In the genomic region with DNA sequence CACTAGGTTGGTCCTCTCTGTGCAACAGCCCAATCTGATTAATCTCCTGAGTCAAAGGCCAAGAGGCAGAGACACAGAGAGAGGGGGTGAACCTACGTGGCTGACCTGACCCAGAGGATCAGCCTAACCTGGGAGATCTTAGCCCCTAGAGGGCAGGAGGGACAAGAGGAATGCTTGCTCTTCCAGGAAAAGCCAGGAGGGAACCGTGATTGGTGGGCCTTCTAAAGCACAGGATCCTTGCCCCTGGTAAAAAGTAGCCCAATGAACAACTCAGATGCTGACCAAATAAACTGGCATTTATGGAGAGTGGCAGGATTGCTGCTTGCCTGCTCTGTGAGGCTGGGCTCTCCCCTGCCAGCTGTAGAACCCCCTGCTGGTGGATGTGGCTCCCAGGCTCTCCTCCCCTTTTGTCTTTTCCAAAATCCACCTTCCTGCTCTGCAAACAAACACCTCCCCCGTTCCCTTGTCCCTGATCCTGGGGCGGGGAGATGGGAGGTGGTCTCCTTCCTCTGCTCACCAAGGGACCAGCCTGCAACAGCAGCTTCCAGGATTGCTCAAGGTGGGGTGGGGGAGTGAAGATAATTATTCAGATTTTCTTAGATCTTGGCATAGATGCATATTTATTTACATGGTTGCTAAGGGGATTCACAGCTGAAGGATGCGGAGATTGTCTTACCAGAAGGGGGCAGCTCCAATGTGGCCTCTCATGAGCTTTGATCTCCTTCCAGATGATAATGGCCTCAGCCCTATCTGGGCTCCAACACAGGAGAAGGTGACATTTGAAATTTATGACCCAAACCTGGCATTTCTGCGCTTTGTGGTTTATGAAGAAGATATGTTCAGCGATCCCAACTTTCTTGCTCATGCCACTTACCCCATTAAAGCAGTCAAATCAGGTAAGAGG, we compare ENCODE assay signal across 1 cellular context.
TF ChIP-seq lines count a peak whose summit lies in the region.

No MANE protein-coding gene starts in this region.

TF ChIP-seq in GM23338, 12 proteins besides CTCF, POLR2A, EP300 and RAD21 (continued from another document):
- TF ChIP-seq, protein P1, sequence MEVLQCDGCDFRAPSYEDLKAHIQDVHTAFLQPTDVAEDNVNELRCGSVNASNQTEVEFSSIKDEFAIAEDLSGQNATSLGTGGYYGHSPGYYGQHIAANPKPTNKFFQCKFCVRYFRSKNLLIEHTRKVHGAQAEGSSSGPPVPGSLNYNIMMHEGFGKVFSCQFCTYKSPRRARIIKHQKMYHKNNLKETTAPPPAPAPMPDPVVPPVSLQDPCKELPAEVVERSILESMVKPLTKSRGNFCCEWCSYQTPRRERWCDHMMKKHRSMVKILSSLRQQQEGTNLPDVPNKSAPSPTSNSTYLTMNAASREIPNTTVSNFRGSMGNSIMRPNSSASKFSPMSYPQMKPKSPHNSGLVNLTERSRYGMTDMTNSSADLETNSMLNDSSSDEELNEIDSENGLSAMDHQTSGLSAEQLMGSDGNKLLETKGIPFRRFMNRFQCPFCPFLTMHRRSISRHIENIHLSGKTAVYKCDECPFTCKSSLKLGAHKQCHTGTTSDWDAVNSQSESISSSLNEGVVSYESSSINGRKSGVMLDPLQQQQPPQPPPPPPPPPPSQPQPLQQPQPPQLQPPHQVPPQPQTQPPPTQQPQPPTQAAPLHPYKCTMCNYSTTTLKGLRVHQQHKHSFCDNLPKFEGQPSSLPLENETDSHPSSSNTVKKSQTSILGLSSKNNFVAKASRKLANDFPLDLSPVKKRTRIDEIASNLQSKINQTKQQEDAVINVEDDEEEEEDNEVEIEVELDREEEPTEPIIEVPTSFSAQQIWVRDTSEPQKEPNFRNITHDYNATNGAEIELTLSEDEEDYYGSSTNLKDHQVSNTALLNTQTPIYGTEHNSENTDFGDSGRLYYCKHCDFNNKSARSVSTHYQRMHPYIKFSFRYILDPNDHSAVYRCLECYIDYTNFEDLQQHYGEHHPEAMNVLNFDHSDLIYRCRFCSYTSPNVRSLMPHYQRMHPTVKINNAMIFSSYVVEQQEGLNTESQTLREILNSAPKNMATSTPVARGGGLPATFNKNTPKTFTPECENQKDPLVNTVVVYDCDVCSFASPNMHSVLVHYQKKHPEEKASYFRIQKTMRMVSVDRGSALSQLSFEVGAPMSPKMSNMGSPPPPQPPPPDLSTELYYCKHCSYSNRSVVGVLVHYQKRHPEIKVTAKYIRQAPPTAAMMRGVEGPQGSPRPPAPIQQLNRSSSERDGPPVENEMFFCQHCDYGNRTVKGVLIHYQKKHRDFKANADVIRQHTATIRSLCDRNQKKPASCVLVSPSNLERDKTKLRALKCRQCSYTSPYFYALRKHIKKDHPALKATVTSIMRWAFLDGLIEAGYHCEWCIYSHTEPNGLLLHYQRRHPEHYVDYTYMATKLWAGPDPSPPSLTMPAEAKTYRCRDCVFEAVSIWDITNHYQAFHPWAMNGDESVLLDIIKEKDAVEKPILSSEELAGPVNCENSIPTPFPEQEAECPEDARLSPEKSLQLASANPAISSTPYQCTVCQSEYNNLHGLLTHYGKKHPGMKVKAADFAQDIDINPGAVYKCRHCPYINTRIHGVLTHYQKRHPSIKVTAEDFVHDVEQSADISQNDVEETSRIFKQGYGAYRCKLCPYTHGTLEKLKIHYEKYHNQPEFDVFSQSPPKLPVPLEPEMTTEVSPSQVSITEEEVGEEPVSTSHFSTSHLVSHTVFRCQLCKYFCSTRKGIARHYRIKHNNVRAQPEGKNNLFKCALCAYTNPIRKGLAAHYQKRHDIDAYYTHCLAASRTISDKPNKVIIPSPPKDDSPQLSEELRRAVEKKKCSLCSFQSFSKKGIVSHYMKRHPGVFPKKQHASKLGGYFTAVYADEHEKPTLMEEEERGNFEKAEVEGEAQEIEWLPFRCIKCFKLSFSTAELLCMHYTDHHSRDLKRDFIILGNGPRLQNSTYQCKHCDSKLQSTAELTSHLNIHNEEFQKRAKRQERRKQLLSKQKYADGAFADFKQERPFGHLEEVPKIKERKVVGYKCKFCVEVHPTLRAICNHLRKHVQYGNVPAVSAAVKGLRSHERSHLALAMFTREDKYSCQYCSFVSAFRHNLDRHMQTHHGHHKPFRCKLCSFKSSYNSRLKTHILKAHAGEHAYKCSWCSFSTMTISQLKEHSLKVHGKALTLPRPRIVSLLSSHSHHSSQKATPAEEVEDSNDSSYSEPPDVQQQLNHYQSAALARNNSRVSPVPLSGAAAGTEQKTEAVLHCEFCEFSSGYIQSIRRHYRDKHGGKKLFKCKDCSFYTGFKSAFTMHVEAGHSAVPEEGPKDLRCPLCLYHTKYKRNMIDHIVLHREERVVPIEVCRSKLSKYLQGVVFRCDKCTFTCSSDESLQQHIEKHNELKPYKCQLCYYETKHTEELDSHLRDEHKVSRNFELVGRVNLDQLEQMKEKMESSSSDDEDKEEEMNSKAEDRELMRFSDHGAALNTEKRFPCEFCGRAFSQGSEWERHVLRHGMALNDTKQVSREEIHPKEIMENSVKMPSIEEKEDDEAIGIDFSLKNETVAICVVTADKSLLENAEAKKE (CRISPR knock-in tag; IDR thresholded peaks at IDR 0.05): peak; percentile 65; the same call in 1 of the 2 replicates
